Comparison of ENCODE assay signal across 26 cellular contexts in the genomic region with DNA sequence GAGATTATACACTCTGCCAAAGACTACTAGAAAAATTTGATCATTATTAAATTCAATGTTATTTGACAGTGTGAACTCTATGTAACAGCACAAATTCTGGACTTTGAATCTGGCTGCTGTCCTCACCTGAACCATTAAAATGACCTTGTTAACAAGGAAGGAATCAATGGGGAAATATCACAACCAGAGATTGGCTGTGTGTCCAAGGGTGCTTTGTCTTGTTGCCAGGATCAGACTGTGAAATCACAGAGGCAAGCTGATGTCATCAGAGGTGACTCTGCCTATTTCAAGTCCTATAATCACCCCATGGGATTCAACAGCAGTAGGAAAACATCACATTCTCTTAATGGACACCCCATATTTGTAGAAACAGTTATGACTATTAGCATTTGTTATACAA. TPM values are rescaled to one million over a fixed set of nuclear protein-coding genes. Genes with fewer than 3 reads are reported as not detected.
DNase-seq lines count a peak whose midpoint lies in the region; ATAC-seq, FAIRE-seq and TF ChIP-seq lines count a peak whose summit lies in the region.
"Had no signal": no experiment of that assay in that cellular context is flagged by ENCODE, and none has a peak within 500 bp of the region (broad histone marks: within the 10 kb centered on the region; RNA-seq: fewer than 3 reads in every experiment).

No MANE protein-coding gene starts in this region.

- intact Hi-C loops in HepG2 (cut with micrococcal nuclease; ENCODE audit: unreplicated experiment) (no loop called here), sciatic nerve (cut with DNase I) (no loop called here)

- no peak for FAIRE-seq in HepG2 (lab: Jason Lieb, UNC)
- FAIRE-seq in GM12891 (lab: Jason Lieb, UNC), result no peak
- FAIRE-seq: A549, endothelial cell of umbilical vein, GM19239 had no signal

- POLR2A ChIA-PET in HepG2 (lab: Yijun Ruan, JAX), result no interaction called here

- no peak overlapping the region for H2AK5ac ChIP-seq in mesenchymal stem cell (ENCODE audit: low read length, severe bottlenecking)

- H3K4me3 ChIP-seq in liver (ENCODE audit: low read depth in 1 of 3, low read length in 3 of 3), result no peak overlapping the region
- H3K4me3 ChIP-seq in HepG2 (replicated peaks in 1 of 3; ENCODE audit: insufficient read depth in 1 of 3, low read depth in 2 of 3, low read length in 3 of 3), result no peak overlapping the region
- no peak overlapping the region for H3K4me3 ChIP-seq in choroid plexus epithelial cell (ENCODE audit: low read depth, low read length)
- H3K4me3 ChIP-seq in mesenchymal stem cell (ENCODE audit: insufficient read depth in 1 of 2, low read depth in 1 of 2, low read length in 2 of 2), result no peak overlapping the region
- H3K4me3 ChIP-seq: A549, heart right ventricle, thoracic aorta had no signal

- H3K79me2 ChIP-seq in HepG2 (ENCODE audit: insufficient read depth, low read length), result no peaks in the 10 kb centered on the region

- H2BK5ac ChIP-seq in mesenchymal stem cell (ENCODE audit: low read depth, low read length, poor library complexity, severe bottlenecking), result no peak overlapping the region

- H3K27me3 ChIP-seq in liver (ENCODE audit: control insufficient read depth in 4 of 4, insufficient read depth in 4 of 4, low read length in 3 of 4), result no peaks in the 10 kb centered on the region
- no peaks in the 10 kb centered on the region for H3K27me3 ChIP-seq in HepG2 (ENCODE audit: control insufficient read depth in 1 of 2, insufficient read depth in 2 of 2, low read length in 2 of 2)
- no peaks in the 10 kb centered on the region for H3K27me3 ChIP-seq in mesenchymal stem cell (ENCODE audit: control insufficient read depth in 1 of 2, insufficient read depth in 1 of 2, low read length in 2 of 2)
- H3K27me3 ChIP-seq: heart right ventricle had no signal

- TF ChIP-seq EP300 in HepG2 (IDR thresholded peaks at IDR 0.05; ENCODE audit: low read depth in 2 of 2, low read length in 2 of 2) (no peak), HepG2 (CRISPR knock-in tag; IDR thresholded peaks at IDR 0.05; ENCODE audit: borderline replicate concordance) (no peak)

- no peak overlapping the region for H2AFZ ChIP-seq in HepG2 (ENCODE audit: low read length)
- H2AFZ ChIP-seq in mesenchymal stem cell (ENCODE audit: low read depth, low read length), result no peak overlapping the region

- H3K9ac ChIP-seq in liver (ENCODE audit: low read depth in 1 of 2, low read length in 2 of 2) (no peak overlapping the region), HepG2 (ENCODE audit: insufficient read depth, low read depth, low read length) (no peak overlapping the region), mesenchymal stem cell (ENCODE audit: low read length) (no peak overlapping the region)

- H3K27ac ChIP-seq in liver (ENCODE audit: low read depth in 1 of 2, low read length in 2 of 2) (peak overlapping the region; percentile 16 to 62), HepG2 (ENCODE audit: extremely low read length, insufficient read depth, low read length) (no peak overlapping the region), mesenchymal stem cell (ENCODE audit: low read length, poor library complexity, severe bottlenecking) (no peak overlapping the region)
- H3K27ac ChIP-seq: A549, heart right ventricle, thoracic aorta had no signal

- no peak overlapping the region for H3K18ac ChIP-seq in mesenchymal stem cell (ENCODE audit: low read depth in 1 of 2, low read length in 2 of 2)

- peaks cover 1% of the 10 kb centered on the region for H3K79me1 ChIP-seq in mesenchymal stem cell (replicated peaks; ENCODE audit: low read length, poor library complexity, severe bottlenecking)

- H3K9me3 ChIP-seq in liver (ENCODE audit: control insufficient read depth in 4 of 4, low read length in 3 of 4) (no peaks in the 10 kb centered on the region), HepG2 (ENCODE audit: low read length) (peaks cover 83% of the 10 kb centered on the region), mesenchymal stem cell (ENCODE audit: control insufficient read depth, low read length) (no peaks in the 10 kb centered on the region)
- H3K9me3 ChIP-seq: A549, heart right ventricle, thoracic aorta had no signal

- BruUV-seq in HepG2 (replicated peaks; lab: Mats Ljungman, UMichigan), result no TSS peak

- in situ Hi-C loops in HepG2 (cut with HindIII; ENCODE audit: extremely low pct_ligation_motif_present, low pct_unique_long_range_greater_than_20kb), result no loop called here

- no peak overlapping the region for H3K23ac ChIP-seq in mesenchymal stem cell (ENCODE audit: low read length in 2 of 2)

- no peak overlapping the region for H2BK12ac ChIP-seq in mesenchymal stem cell (ENCODE audit: low read length in 2 of 2)

- H3K4me2 ChIP-seq in HepG2 (ENCODE audit: low read depth, low read length), result no peak overlapping the region
- no peak overlapping the region for H3K4me2 ChIP-seq in mesenchymal stem cell (ENCODE audit: low read length, poor library complexity, severe bottlenecking)
- H3K4me2 ChIP-seq: A549 had no signal

- ATAC-seq in HepG2, result no peak
- no peak for ATAC-seq in sciatic nerve
- ATAC-seq: A549; activated T-cell treated with anti-CD3 and anti-CD28 coated beads, Interleukin-2, amount 50 U/mL, for 4 hours; CD8-positive, alpha-beta T cell; heart right ventricle had no signal

- no peak overlapping the region for H3K14ac ChIP-seq in mesenchymal stem cell (ENCODE audit: low read length in 2 of 2)

- no peaks in the 10 kb centered on the region for H3K36me3 ChIP-seq in liver (ENCODE audit: control insufficient read depth in 4 of 4, insufficient read depth in 3 of 4, low read depth in 1 of 4, low read length in 3 of 4)
- H3K36me3 ChIP-seq in HepG2 (replicated peaks in 1 of 2; ENCODE audit: control insufficient read depth in 1 of 2, insufficient read depth in 2 of 2, low read length in 2 of 2), result no peaks in the 10 kb centered on the region
- peaks cover 8 to 39% of the 10 kb centered on the region in 2 experiments for H3K36me3 ChIP-seq in mesenchymal stem cell (ENCODE audit: control insufficient read depth in 1 of 2, insufficient read depth in 2 of 2, low read depth in 1 of 2, low read length in 2 of 2)
- H3K36me3 ChIP-seq: thoracic aorta had no signal

- CTCF ChIA-PET in HepG2 (lab: Yijun Ruan, JAX; ENCODE audit: low intra/inter-chr PET ratio, low total read pairs), result no interaction called here

- no peak for TF ChIP-seq CTCF in liver (IDR thresholded peaks at IDR 0.05; ENCODE audit: low read depth, low read length, missing input control)
- TF ChIP-seq CTCF in HepG2 (CRISPR knock-in tag; IDR thresholded peaks at IDR 0.05), result no peak
- TF ChIP-seq CTCF in choroid plexus epithelial cell (conservative IDR thresholded peaks at IDR 0.05; ENCODE audit: low read depth, low read length), result no peak

- no peak overlapping the region for H2BK120ac ChIP-seq in mesenchymal stem cell (ENCODE audit: low read depth, low read length)

- peak; percentile 45 to 48 for TF ChIP-seq RAD21 in liver (IDR thresholded peaks at IDR 0.05)
- TF ChIP-seq RAD21 in HepG2 (CRISPR knock-in tag; IDR thresholded peaks at IDR 0.05), result no peak

- H2BK15ac ChIP-seq in mesenchymal stem cell (ENCODE audit: low read depth, poor library complexity, severe bottlenecking), result no peak overlapping the region

- H3K4me1 ChIP-seq in liver (ENCODE audit: control insufficient read depth in 4 of 4, insufficient read depth in 4 of 4, low read length in 3 of 4) (peaks cover 1 to 12% (median 6%) of the 10 kb centered on the region in 4 donors), HepG2 (ENCODE audit: insufficient read depth, low read length) (no peaks in the 10 kb centered on the region), mesenchymal stem cell (ENCODE audit: control insufficient read depth, insufficient read depth, low read depth, low read length) (no peaks in the 10 kb centered on the region)
- H3K4me1 ChIP-seq: A549, heart right ventricle had no signal

- no peak overlapping the region for H4K91ac ChIP-seq in mesenchymal stem cell (ENCODE audit: low read length)

- no peak overlapping the region for H3K4ac ChIP-seq in mesenchymal stem cell (ENCODE audit: low read depth in 1 of 2, low read length in 2 of 2)

- H4K20me1 ChIP-seq in HepG2 (ENCODE audit: insufficient read depth, low read length), result no peaks in the 10 kb centered on the region

- no peak overlapping the region for H4K8ac ChIP-seq in mesenchymal stem cell (ENCODE audit: low read length)

- DNase-seq in HepG2 (ENCODE audit: low spot score) (no peak), choroid plexus epithelial cell (ENCODE audit: low read depth) (peak; percentile 36), mesenchymal stem cell (peak; percentile 9), GM12891 (ENCODE audit: insufficient read length, low spot score) (no peak), NOMO-1 treated with DMSO at 0.1 percent for 48 hours (lab: John Stamatoyannopoulos, UW; ENCODE audit: unreplicated experiment) (no peak), sciatic nerve (ENCODE audit: low spot score) (no peak)
- no peak for DNase-seq in stimulated activated CD4-positive, alpha-beta T cell treated with anti-CD3 and anti-CD28 coated beads, Interleukin-4, amount 100 ng/mL, for 4 hours
- DNase-seq: activated CD4-positive, alpha-beta T cell treated with anti-CD3 and anti-CD28 coated beads, Interleukin-2, amount 10 ng/mL, durations not matched to agents 24 days and 14 days; activated gamma-delta T cell treated with Interleukin-2 at 50 U/mL for 16 hours; activated T-cell treated with anti-CD3 and anti-CD28 coated beads, Interleukin-2, amount 50 U/mL, for 4 hours; CD8-positive, alpha-beta T cell; H9; heart right ventricle; KG1; NCI-H1694 treated with DMSO at 0.1 percent for 48 hours; NCI-H510A treated with DMSO at 0.1 percent for 48 hours; posterior cingulate gyrus; SHP77 had no signal

- no peak for TF ChIP-seq POLR2A in HepG2 (IDR thresholded peaks at IDR 0.05; ENCODE audit: insufficient read depth in 1 of 2, low read depth in 2 of 2, low read length in 2 of 2)
- TF ChIP-seq POLR2A in GM12891 (IDR thresholded peaks at IDR 0.05; ENCODE audit: low read depth, low read length), result no peak

RNA-seq across cellular contexts. Expression of a gene that starts 46.8 kb away (rescaled TPM):
- total RNA-seq in liver (1 to 10 TPM in 1 of 2 donors, under 1 TPM in 1; 0.92 to 2.5 TPM), HepG2 (2016; rRNA removed; fragmentation: Illumina TruSeq; extraction: Trizol) (not detected in 2 replicates), sciatic nerve (10.0 TPM)
- polyA plus RNA-seq in liver (under 1 TPM; 0.43 to 0.47 TPM), HepG2 (2011; rRNA removed) (not detected in 2 replicates)
- not detected in 2 replicates for total RNA-seq in HepG2 (2016; cell fraction: cytosol; rRNA removed; fragmentation: Illumina TruSeq; extraction: Trizol; ENCODE audit: low read depth)
- not detected in 2 replicates for total RNA-seq in HepG2 (2016; cell fraction: insoluble cytoplasmic fraction; rRNA removed; fragmentation: Illumina TruSeq; extraction: Trizol)
- not detected in 2 replicates for total RNA-seq in HepG2 (2016; cell fraction: membrane; rRNA removed; fragmentation: Illumina TruSeq; extraction: Trizol)
- total RNA-seq in HepG2 (2016; cell fraction: nucleus; rRNA removed; fragmentation: Illumina TruSeq; extraction: Trizol), result not detected in 2 replicates
- polyA plus RNA-seq in HepG2 (2011; cell fraction: cytosol; rRNA removed), result not detected in 2 replicates
- polyA plus RNA-seq in HepG2 (2011; cell fraction: nucleus; rRNA removed), result not detected in 2 replicates
- not detected in 2 replicates for polyA plus RNA-seq in HepG2 (2012)
- polyA plus RNA-seq in HepG2 (2016; cell fraction: cytosol; fragmentation: Illumina TruSeq; extraction: Trizol; ENCODE audit: low read depth), result not detected in 2 replicates
- not detected in 2 replicates for polyA plus RNA-seq in HepG2 (2016; cell fraction: insoluble cytoplasmic fraction; fragmentation: Illumina TruSeq; extraction: Trizol; ENCODE audit: low read depth)
- not detected in 2 replicates for polyA plus RNA-seq in HepG2 (2016; cell fraction: membrane; fragmentation: Illumina TruSeq; extraction: Trizol; ENCODE audit: low read depth)
- polyA plus RNA-seq in HepG2 (2016; cell fraction: nucleus; fragmentation: Illumina TruSeq; extraction: Trizol; ENCODE audit: insufficient read depth, low read depth), result not detected in 2 replicates
- polyA minus RNA-seq in HepG2 (2011; rRNA and poly(A)+ RNA removed; ENCODE audit: low replicate concordance), result 6.9 TPM in 1 of 2 replicates, not detected in the other
- 0.09 TPM in 1 of 2 replicates, not detected in the other for polyA minus RNA-seq in HepG2 (2011; cell fraction: cytosol; rRNA and poly(A)+ RNA removed)
- under 0.01 TPM in 1 of 2 replicates, not detected in the other for polyA minus RNA-seq in HepG2 (2011; cell fraction: nucleus; rRNA and poly(A)+ RNA removed)
- 5.6 TPM for polyA plus RNA-seq in mesenchymal stem cell (2013, experiment 1 of 2)
- 5.6 TPM for polyA plus RNA-seq in mesenchymal stem cell (2013, experiment 2 of 2)
- polyA plus RNA-seq in GM12891 (2012; ENCODE audit: low read depth, missing spikeins), result not detected
- total RNA-seq: activated CD4-positive, alpha-beta T cell treated with anti-CD3 and anti-CD28 coated beads, Interleukin-2, amount 10 ng/mL, durations not matched to agents 24 days and 14 days; activated CD8-positive, alpha-beta memory T cell treated with anti-CD3 and anti-CD28 coated beads for 36 hours; activated T-cell treated with anti-CD3 and anti-CD28 coated beads, Interleukin-2, amount 50 U/mL, for 4 hours; CD8-positive, alpha-beta T cell; endothelial cell of umbilical vein; G401; HT1080 had no signal
- polyA plus RNA-seq: A549, endothelial cell of umbilical vein had no signal

Comparison
In these comparisons a context has a peak if more than half of its experiments do, and no peak if none do; other contexts are left out.
1. H3K27ac ChIP-seq: peak in liver (2 of 2); none in HepG2 (single experiment) and mesenchymal stem cell (single experiment).
2. DNase-seq: peak in choroid plexus epithelial cell (single experiment) and mesenchymal stem cell (single experiment); none in HepG2 (single experiment), stimulated activated CD4-positive, alpha-beta T cell treated with anti-CD3 and anti-CD28 coated beads, Interleukin-4, amount 100 ng/mL, for 4 hours (0 of 2), GM12891 (single experiment), NOMO-1 treated with DMSO at 0.1 percent for 48 hours (single experiment) and sciatic nerve (single experiment).